Comparison of ENCODE assay signal across 11 cellular contexts in genomic region chr18:56652802-56653201, GRCh38. TPM values are rescaled to one million over a fixed set of nuclear protein-coding genes. Genes with fewer than 3 reads are reported as not detected.
A peak's percentile ranks its signal among the peaks of the same experiment; 100 is the strongest.
DNase-seq lines count a peak whose midpoint lies in the region; ATAC-seq and TF ChIP-seq lines count a peak whose summit lies in the region.
"Had no signal": no experiment of that assay in that cellular context is flagged by ENCODE, and none has a peak within 500 bp of the region (broad histone marks: within the 10 kb centered on the region; RNA-seq: fewer than 3 reads in every experiment).

No MANE protein-coding gene starts in this region.

- no peaks in the 10 kb centered on the region for H3K9me3 Mint-ChIP-seq in CD8-positive, alpha-beta T cell
- peaks cover 0 to 6% (median 0%) of the 10 kb centered on the region in 11 donors for H3K9me3 Mint-ChIP-seq in naive thymus-derived CD4-positive, alpha-beta T cell

- H3K4me1 ChIP-seq in CD8-positive, alpha-beta T cell (ENCODE audit: insufficient read depth, low read length), result peaks cover 31% of the 10 kb centered on the region
- H3K4me1 ChIP-seq in naive thymus-derived CD4-positive, alpha-beta T cell (ENCODE audit: control insufficient read depth in 2 of 2, insufficient read depth in 2 of 2, low read length in 2 of 2), result peaks cover 19 to 27% of the 10 kb centered on the region in 2 donors
- H3K4me1 ChIP-seq: colonic mucosa had no signal

- no peaks in the 10 kb centered on the region for H3K27me3 ChIP-seq in CD8-positive, alpha-beta T cell (ENCODE audit: insufficient read depth, low read length)
- no peaks in the 10 kb centered on the region for H3K27me3 ChIP-seq in naive thymus-derived CD4-positive, alpha-beta T cell (ENCODE audit: control insufficient read depth in 2 of 2, insufficient read depth in 2 of 2, low read length in 2 of 2)
- H3K27me3 ChIP-seq: colonic mucosa had no signal

- H3K9me3 ChIP-seq in CD8-positive, alpha-beta T cell (ENCODE audit: low read length), result no peaks in the 10 kb centered on the region
- peaks cover 8% of the 10 kb centered on the region for H3K9me3 ChIP-seq in KOPT-K1 (ENCODE audit: insufficient read depth, low read length, poor library complexity, severe bottlenecking)
- H3K9me3 ChIP-seq in naive thymus-derived CD4-positive, alpha-beta T cell (ENCODE audit: control insufficient read depth in 2 of 3, low read length in 3 of 3), result no peaks in the 10 kb centered on the region
- H3K9me3 ChIP-seq: colonic mucosa had no signal

- H3K27ac ChIP-seq in CD8-positive, alpha-beta T cell (ENCODE audit: low read depth, low read length), result peak overlapping the region; percentile 19
- H3K27ac ChIP-seq in KOPT-K1 (ENCODE audit: low read depth, low read length, poor library complexity, severe bottlenecking) (peak overlapping the region; percentile 87), VCaP (peak overlapping the region; percentile 77; the same call in 1 of the 2 replicates)
- peak overlapping the region; percentile 75 for H3K27ac ChIP-seq in naive thymus-derived CD4-positive, alpha-beta T cell (ENCODE audit: low read depth, low read length)
- H3K27ac ChIP-seq: colonic mucosa had no signal

- H3K27me3 Mint-ChIP-seq in CD8-positive, alpha-beta T cell (ENCODE audit: low read depth), result no peaks in the 10 kb centered on the region
- no peaks in the 10 kb centered on the region for H3K27me3 Mint-ChIP-seq in naive thymus-derived CD4-positive, alpha-beta T cell

- intact Hi-C loops in CD8-positive, alpha-beta T cell (cut with DNase I, micrococcal nuclease), result loop anchor here in 1 of 2 experiments (5.0 kb wide), 1 partner anchor 39 kb away; no protein-coding TSS in a partner anchor
- intact Hi-C loops in naive thymus-derived CD4-positive, alpha-beta T cell (cut with micrococcal nuclease), result loop anchor here (1.0 to 5.0 kb wide), 4 partner anchors 16 to 1066 kb away; partner anchors contain the start of genes FECH (in 2 of the 2) and TCF4 (in 2 of the 2)

- H3K36me3 ChIP-seq in CD8-positive, alpha-beta T cell (ENCODE audit: insufficient read depth, low read length), result no peaks in the 10 kb centered on the region
- 0 out of 2 replicates have a peak, but pooled peaks cover 3% of the 10 kb centered on the region for H3K36me3 ChIP-seq in KOPT-K1 (ENCODE audit: insufficient read depth, low read length)
- H3K36me3 ChIP-seq in naive thymus-derived CD4-positive, alpha-beta T cell (ENCODE audit: control insufficient read depth in 2 of 3, insufficient read depth in 3 of 3, low read length in 3 of 3), result no peaks in the 10 kb centered on the region
- H3K36me3 ChIP-seq: colonic mucosa had no signal

- peak overlapping the region; percentile 75 for H3K4me3 Mint-ChIP-seq in CD8-positive, alpha-beta T cell
- H3K4me3 Mint-ChIP-seq in naive thymus-derived CD4-positive, alpha-beta T cell, result peak overlapping the region; percentile 62 to 97 (median 87)

- CTCF ChIA-PET in CD8-positive, alpha-beta T cell (lab: Charles Lee), result interaction anchor here (0.6 to 1.7 kb wide), 2 partner anchors 9 to 14 kb away, joined by 3 to 5 read pairs; no protein-coding TSS in a partner anchor
- CTCF ChIA-PET in naive thymus-derived CD4-positive, alpha-beta T cell (lab: Charles Lee), result interaction anchor here (0.6 to 1.0 kb wide), 2 partner anchors 9 to 50 kb away, joined by 3 to 7 read pairs; no protein-coding TSS in a partner anchor

- TF ChIP-seq CTCF in CD8-positive, alpha-beta T cell (IDR thresholded peaks at IDR 0.05), result no peak
- no peak for TF ChIP-seq CTCF in VCaP (conservative IDR thresholded peaks at IDR 0.05)

- peak overlapping the region; percentile 85 for H3K27ac Mint-ChIP-seq in CD8-positive, alpha-beta T cell
- H3K27ac Mint-ChIP-seq in naive thymus-derived CD4-positive, alpha-beta T cell, result peak overlapping the region; percentile 67 to 97 (median 90)

- peaks cover 51% of the 10 kb centered on the region for H3K4me1 Mint-ChIP-seq in CD8-positive, alpha-beta T cell (ENCODE audit: low read depth)
- peaks cover 32 to 68% (median 60%) of the 10 kb centered on the region in 7 donors for H3K4me1 Mint-ChIP-seq in naive thymus-derived CD4-positive, alpha-beta T cell

- POLR2A ChIA-PET in CD8-positive, alpha-beta T cell (lab: Charles Lee), result interaction anchor here (5.9 kb wide), 1 partner anchor 13 kb away, joined by 60 read pairs; the partner anchor contains the start of gene TXNL1
- POLR2A ChIA-PET in naive thymus-derived CD4-positive, alpha-beta T cell (lab: Charles Lee), result interaction anchor here (0.8 to 0.9 kb wide), 3 partner anchors 8 to 15 kb away, joined by 3 read pairs; no protein-coding TSS in a partner anchor

- no peak for DNase-seq in CD8-positive, alpha-beta T cell
- DNase-seq in naive thymus-derived CD4-positive, alpha-beta T cell, result peak in 5 of 9 donors; percentile 8 to 35 (median 27)
- DNase-seq in NCI-H2227 (lab: John Stamatoyannopoulos, UW; ENCODE audit: unreplicated experiment) (no peak), NCI-H82 (lab: John Stamatoyannopoulos, UW) (no peak), NCI-H748 treated with DMSO at 0.1 percent for 48 hours (lab: John Stamatoyannopoulos, UW) (no peak)
- DNase-seq: colonic mucosa, DMS 273 treated with DMSO at 0.1 percent for 48 hours, NCI-H1417 had no signal

- no peak for ATAC-seq in CD8-positive, alpha-beta T cell
- no peak for ATAC-seq in naive thymus-derived CD4-positive, alpha-beta T cell
- ATAC-seq in HG03469 (IDR thresholded peaks at IDR 0.05; ENCODE audit: unreplicated experiment), result no peak

- peaks cover 16% of the 10 kb centered on the region for H3K36me3 Mint-ChIP-seq in CD8-positive, alpha-beta T cell
- H3K36me3 Mint-ChIP-seq in naive thymus-derived CD4-positive, alpha-beta T cell, result peaks cover 0 to 16% (median 0%) of the 10 kb centered on the region in 5 donors

- no peak overlapping the region for H3K4me3 ChIP-seq in CD8-positive, alpha-beta T cell (ENCODE audit: low read depth, low read length)
- H3K4me3 ChIP-seq in naive thymus-derived CD4-positive, alpha-beta T cell (ENCODE audit: low read length), result no peak overlapping the region

RNA-seq across cellular contexts. Expression of gene WDR7, which starts 1.6 kb away (rescaled TPM):
- 10 to 100 TPM; 21.0 to 22.1 TPM for total RNA-seq in CD8-positive, alpha-beta T cell
- total RNA-seq in naive thymus-derived CD4-positive, alpha-beta T cell, result 10 to 100 TPM; 44.2 to 59.8 (median 51.6) TPM
- polyA plus RNA-seq in naive thymus-derived CD4-positive, alpha-beta T cell, result 10 to 100 TPM; 28.3 to 31.9 TPM

RNA-seq across cellular contexts. Expression of gene TXNL1, which starts 14.4 kb away (rescaled TPM):
- 10 to 100 TPM; 43.3 to 44.8 TPM for total RNA-seq in CD8-positive, alpha-beta T cell
- 10 to 100 TPM; 32.4 to 65.5 (median 42.8) TPM for total RNA-seq in naive thymus-derived CD4-positive, alpha-beta T cell
- 10 to 100 TPM; 51.7 to 52.3 TPM for polyA plus RNA-seq in naive thymus-derived CD4-positive, alpha-beta T cell

Comparison
In these comparisons a context has a peak if more than half of its experiments do, and no peak if none do; other contexts are left out.
1. DNase-seq: peak in naive thymus-derived CD4-positive, alpha-beta T cell (5 of 9); none in CD8-positive, alpha-beta T cell (0 of 7), NCI-H2227 (single experiment), NCI-H82 (single experiment) and NCI-H748 treated with DMSO at 0.1 percent for 48 hours (single experiment).
2. H3K27ac ChIP-seq: peak in every context shown above with its lines; median percentile 87 in KOPT-K1; 77 in VCaP; 75 in naive thymus-derived CD4-positive, alpha-beta T cell; 19 in CD8-positive, alpha-beta T cell.